Comparison of ENCODE assay signal across 9 cellular contexts in genomic region chr9:133421615-133422542, GRCh38. TPM values are rescaled to one million over a fixed set of nuclear protein-coding genes. Genes with fewer than 3 reads are reported as not detected.
DNase-seq lines count a peak whose midpoint lies in the region; ATAC-seq, FAIRE-seq and TF ChIP-seq lines count a peak whose summit lies in the region.
"Had no signal": no experiment of that assay in that cellular context is flagged by ENCODE, and none has a peak within 500 bp of the region (broad histone marks: within the 10 kb centered on the region; RNA-seq: fewer than 3 reads in every experiment).

Gene ADAMTS13, plus strand, starts transcription at chr9:133422367. Its CDS starts 77 bp downstream, at chr9:133422444.

- FAIRE-seq in frontal cortex (lab: Jason Lieb, UNC), result no peak
- FAIRE-seq: colon had no signal

- TF ChIP-seq CTCF in osteocyte (IDR thresholded peaks at IDR 0.05), result no peak

- in situ Hi-C loops in KBM-7 (cut with MboI; ENCODE audit: low pct_unique_long_range_greater_than_20kb, low sequenced_read_pairs), result no loop called here

- peaks cover 20% of the 10 kb centered on the region for H3K4me1 Mint-ChIP-seq in osteocyte (ENCODE audit: unreplicated experiment)

- H3K4me3 Mint-ChIP-seq in osteocyte (ENCODE audit: unreplicated experiment), result no peak within 1 kb of the TSS

- no peaks in the 10 kb centered on the region for H3K9me3 Mint-ChIP-seq in osteocyte (ENCODE audit: unreplicated experiment)

- peaks cover 3% of the 10 kb centered on the region for H3K27me3 Mint-ChIP-seq in osteocyte (ENCODE audit: unreplicated experiment)

- peak; percentile 18 for DNase-seq in NCI-H748 (lab: John Stamatoyannopoulos, UW; ENCODE audit: unreplicated experiment)
- no peak for DNase-seq in NCI-H748 treated with DMSO at 0.1 percent for 48 hours (lab: John Stamatoyannopoulos, UW)
- peak; percentile 36 for DNase-seq in KBM-7
- peak; percentile 63 for DNase-seq in cerebellar cortex (ENCODE audit: low spot score)
- DNase-seq in stimulated activated CD4-positive, alpha-beta T cell treated with anti-CD3 and anti-CD28 coated beads, Interleukin-4, amount 100 ng/mL, for 1 hour, result peak; percentile 13
- no peak for DNase-seq in osteocyte (ENCODE audit: extremely low spot score, unreplicated experiment)
- DNase-seq in frontal cortex (ENCODE audit: low spot score in 2 of 2), result no peak

- ATAC-seq in GM19467 (IDR thresholded peaks at IDR 0.05; ENCODE audit: unreplicated experiment), result no peak

- H3K27ac Mint-ChIP-seq in osteocyte (ENCODE audit: unreplicated experiment), result no peak within 1 kb of the TSS

- H3K36me3 Mint-ChIP-seq in osteocyte (ENCODE audit: unreplicated experiment), result no peaks in the 10 kb centered on the region

RNA-seq across cellular contexts. Expression of gene ADAMTS13, which starts in this region (rescaled TPM):
- total RNA-seq in osteocyte (7.4 and 8.8 TPM in 2 replicates), frontal cortex (2.0 TPM)

Comparison
In these comparisons a context has a peak if more than half of its experiments do, and no peak if none do; other contexts are left out.
1. DNase-seq: peak in NCI-H748 (single experiment), KBM-7 (single experiment), cerebellar cortex (single experiment) and stimulated activated CD4-positive, alpha-beta T cell treated with anti-CD3 and anti-CD28 coated beads, Interleukin-4, amount 100 ng/mL, for 1 hour (single experiment); none in NCI-H748 treated with DMSO at 0.1 percent for 48 hours (single experiment), osteocyte (single experiment) and frontal cortex (0 of 2).